In genomic region chrX:77785400-77785745, GRCh38 we compare ENCODE assay signal across 8 cellular contexts. TPM values are rescaled to one million over a fixed set of nuclear protein-coding genes. Genes with fewer than 3 reads are reported as not detected.
DNase-seq lines count a peak whose midpoint lies in the region; FAIRE-seq and TF ChIP-seq lines count a peak whose summit lies in the region.

No MANE protein-coding gene starts in this region.

- H3K27ac ChIP-seq in breast epithelium = peak overlapping the region; percentile 94 to 95
- H3K27ac ChIP-seq in kidney (ENCODE audit: low read depth in 2 of 2, low read length in 2 of 2) = peak overlapping the region in 1 of 2 donors; percentile 94

- H3K4me3 ChIP-seq in breast epithelium = peak overlapping the region; percentile 56 to 72 (median 62)
- H3K4me3 ChIP-seq in kidney (ENCODE audit: low read length in 2 of 2) = peak overlapping the region; percentile 76 to 82

- H3K27me3 ChIP-seq in breast epithelium = no peaks in the 10 kb centered on the region

- no peak for FAIRE-seq in kidney (lab: Jason Lieb, UNC)

- no peak for TF ChIP-seq CTCF in breast epithelium (IDR thresholded peaks at IDR 0.05)
- no peak for TF ChIP-seq CTCF in kidney (IDR thresholded peaks at IDR 0.05; ENCODE audit: borderline replicate concordance, extremely low read depth, insufficient read depth)

- H3K36me3 ChIP-seq in breast epithelium (no peaks in the 10 kb centered on the region), kidney (ENCODE audit: control insufficient read depth in 1 of 2, insufficient read depth in 2 of 2, low read length in 2 of 2) (no peaks in the 10 kb centered on the region)

- H3K4me1 ChIP-seq in breast epithelium = no peaks in the 10 kb centered on the region
- H3K4me1 ChIP-seq in kidney (ENCODE audit: control insufficient read depth in 1 of 2, insufficient read depth in 1 of 2, low read depth in 1 of 2, low read length in 2 of 2) = peaks cover 0 to 2% of the 10 kb centered on the region in 2 donors

- H3K9me3 ChIP-seq in breast epithelium (no peaks in the 10 kb centered on the region), kidney (ENCODE audit: control insufficient read depth in 1 of 2, low read length in 2 of 2) (no peaks in the 10 kb centered on the region)

- intact Hi-C loops in breast epithelium (cut with DNase I; ENCODE audit: low total_unique reads) = no loop called here
- intact Hi-C loops in kidney (cut with DNase I) = no loop called here

- TF ChIP-seq POLR2A in breast epithelium (IDR thresholded peaks at IDR 0.05) = no peak

- peak; percentile 7 to 12 for DNase-seq in NCI-H187 (lab: John Stamatoyannopoulos, UW)
- no peak for DNase-seq in NCI-H187 treated with DMSO at 0.1 percent for 48 hours (lab: John Stamatoyannopoulos, UW)
- peak; percentile 17 for DNase-seq in NCI-H510A (lab: John Stamatoyannopoulos, UW)
- no peak for DNase-seq in breast epithelium (ENCODE audit: low spot score in 2 of 2)
- DNase-seq in kidney = no peak
- DNase-seq in superior temporal gyrus (ENCODE audit: extremely low spot score) = peak; percentile 13
- no peak for DNase-seq in central memory CD4-positive, alpha-beta T cell
- DNase-seq in NOMO-1 (lab: John Stamatoyannopoulos, UW; ENCODE audit: unreplicated experiment in 2 of 2) = no peak

- H3K9ac ChIP-seq in kidney (ENCODE audit: low read length in 2 of 2) = peak overlapping the region in 1 of 2 donors; percentile 65

RNA-seq across cellular contexts. Expression of gene ATRX, which starts 0.6 kb away (rescaled TPM):
- total RNA-seq in breast epithelium (100 to 1,000 TPM in 2 of 3 donors, 10 to 100 TPM in 1; 87.1 to 137 (median 125) TPM), kidney (93.5 TPM)
- polyA plus RNA-seq in kidney (ENCODE audit: insufficient read depth, low read depth, low replicate concordance) = 6.0 TPM

Comparison
In these comparisons a context has a peak if more than half of its experiments do, and no peak if none do; other contexts are left out.
1. DNase-seq: peak in NCI-H187 (2 of 2), NCI-H510A (single experiment) and superior temporal gyrus (single experiment); none in NCI-H187 treated with DMSO at 0.1 percent for 48 hours (single experiment), breast epithelium (0 of 2), kidney (single experiment), central memory CD4-positive, alpha-beta T cell (single experiment) and NOMO-1 (0 of 2).